Comparison of ENCODE assay signal across 24 cellular contexts in the genomic region with DNA sequence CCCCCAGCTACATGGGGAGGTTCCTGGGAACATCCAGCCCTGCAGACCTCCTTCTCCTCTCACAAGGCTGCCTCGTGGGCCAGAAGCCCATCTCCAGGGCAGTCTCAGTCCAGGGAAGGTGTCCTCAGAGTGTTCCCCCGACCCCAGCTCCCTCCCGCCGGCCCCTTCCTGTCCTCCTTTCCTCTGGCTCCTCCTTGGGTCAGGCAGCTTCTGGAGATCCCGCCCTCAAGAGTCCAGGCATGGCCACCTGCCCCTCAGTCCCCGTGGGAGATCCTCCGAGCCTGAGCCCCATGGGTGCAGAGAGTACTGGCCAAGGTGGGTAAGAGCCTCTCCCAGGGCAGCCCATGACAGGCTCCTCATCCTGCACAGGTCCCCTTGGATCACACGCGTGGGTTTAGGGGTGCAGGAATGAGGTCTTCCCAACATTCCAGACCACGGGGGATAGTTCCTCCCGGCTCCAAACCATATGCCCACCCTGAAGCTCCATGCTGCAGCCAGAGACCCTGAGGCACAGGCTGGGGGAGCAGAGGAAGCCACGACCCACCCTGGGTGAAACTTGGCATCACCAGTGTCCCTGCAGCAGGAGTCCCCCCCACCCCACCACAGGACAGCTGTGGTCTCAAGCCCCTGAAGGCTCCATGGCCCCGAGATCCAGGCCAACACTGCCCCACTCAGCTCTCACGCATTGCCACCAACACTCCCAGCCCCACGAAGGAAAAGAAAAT.
DNase-seq lines count a peak whose midpoint lies in the region; ATAC-seq, FAIRE-seq and TF ChIP-seq lines count a peak whose summit lies in the region.
"Had no signal": no experiment of that assay in that cellular context is flagged by ENCODE, and none has a peak within 500 bp of the region (broad histone marks: within the 10 kb centered on the region; RNA-seq: fewer than 3 reads in every experiment).

No MANE protein-coding gene starts in this region.

- no peak overlapping the region for H3K18ac ChIP-seq in H1 (ENCODE audit: extremely low read depth, low read length)
- H3K18ac ChIP-seq in neuronal stem cell (ENCODE audit: low read length) = peak overlapping the region; percentile 76

- POLR2A ChIA-PET in H1 (lab: Charles Lee; ENCODE audit: partially characterized antibody) = interaction anchor here (0.7 to 1.7 kb wide), 4 partner anchors 12 to 112 kb away, joined by 3 to 4 read pairs (median 4); a partner anchor contains a TSS

- TF ChIP-seq CTCF in H1 (IDR thresholded peaks at IDR 0.05; ENCODE audit: control extremely low read depth in 1 of 3, insufficient read depth in 1 of 3, low read depth in 1 of 3, low read length in 3 of 3) = no peak

- ATAC-seq in Right ventricle myocardium superior (ENCODE audit: poor library complexity) (no peak), HG03439 (IDR thresholded peaks at IDR 0.05; ENCODE audit: unreplicated experiment) (no peak), GM18519 (IDR thresholded peaks at IDR 0.05; ENCODE audit: low FRiP score, unreplicated experiment) (no peak)
- ATAC-seq: A549, HCT116 had no signal

- FAIRE-seq in H1 (lab: Jason Lieb, UNC) = no peak
- FAIRE-seq: A549, HTR-8/SVneo had no signal

- TF ChIP-seq RAD21 in H1 (IDR thresholded peaks at IDR 0.05 in 1 of 2, conservative IDR thresholded peaks at IDR 0.05 in 1 of 2; ENCODE audit: low read depth in 2 of 2, low read length in 2 of 2) = no peak

- no peak overlapping the region for H2BK20ac ChIP-seq in H1 (ENCODE audit: low read length)

- H3K14ac ChIP-seq in H1 (ENCODE audit: insufficient read length) (no peak overlapping the region), neuronal stem cell (ENCODE audit: low read length) (no peak overlapping the region)

- no peak for TF ChIP-seq EP300 in H1 (IDR thresholded peaks at IDR 0.05; ENCODE audit: borderline replicate concordance in 1 of 2, low read depth in 2 of 2, low read length in 2 of 2)

- peaks cover 0 to 4% (median 0%) of the 10 kb centered on the region in 4 experiments; a peak in 2 of 7 replicates for H3K4me1 ChIP-seq in H1 (replicated peaks in 1 of 4; ENCODE audit: control insufficient read depth in 3 of 4, insufficient read depth in 4 of 4, low read length in 3 of 4)
- peaks cover 0 to 3% of the 10 kb centered on the region in 2 donors for H3K4me1 ChIP-seq in neuronal stem cell (ENCODE audit: control insufficient read depth in 2 of 2, insufficient read depth in 1 of 2, low read depth in 1 of 2, low read length in 2 of 2)
- H3K4me1 ChIP-seq: A549, SJCRH30 had no signal

- H2BK12ac ChIP-seq in H1 (ENCODE audit: low read depth, low read length) (no peak overlapping the region), neuronal stem cell (ENCODE audit: low read length) (no peak overlapping the region)

- H3K36me3 ChIP-seq in H1 (ENCODE audit: control insufficient read depth in 2 of 4, insufficient read depth in 4 of 4, low read length in 3 of 4) = no peaks in the 10 kb centered on the region
- no peaks in the 10 kb centered on the region for H3K36me3 ChIP-seq in neuronal stem cell (replicated peaks in 1 of 2; ENCODE audit: control insufficient read depth in 2 of 2, insufficient read depth in 2 of 2, low read length in 2 of 2)
- H3K36me3 ChIP-seq: BE2C, SJCRH30 had no signal

- no peak overlapping the region for H3K27ac ChIP-seq in H1 (ENCODE audit: low read depth, low read length)
- no peak overlapping the region for H3K27ac ChIP-seq in neuronal stem cell (replicated peaks; ENCODE audit: low read length)
- H3K27ac ChIP-seq: A549, GM23248, KMS-11, SJCRH30 had no signal

- no peaks in the 10 kb centered on the region for H3K79me2 ChIP-seq in H1 (ENCODE audit: control insufficient read depth in 1 of 2, insufficient read depth in 2 of 2, low read length in 2 of 2)

- no peak overlapping the region for H2BK15ac ChIP-seq in H1 (ENCODE audit: low read length)
- peak overlapping the region; percentile 56 for H2BK15ac ChIP-seq in neuronal stem cell (ENCODE audit: low read length)

- H3K23ac ChIP-seq in H1 (ENCODE audit: insufficient read length) (no peak overlapping the region), neuronal stem cell (ENCODE audit: low read depth, low read length, poor library complexity) (no peak overlapping the region)

- H2AK5ac ChIP-seq in H1 (ENCODE audit: low read depth, low read length) = no peak overlapping the region
- H2AK5ac ChIP-seq in neuronal stem cell (ENCODE audit: low read depth, low read length) = peak overlapping the region; percentile 88

- H3K9ac ChIP-seq in H1 (replicated peaks in 1 of 4; ENCODE audit: extremely low read depth in 1 of 4, low read depth in 3 of 4, low read length in 3 of 4) = no peak overlapping the region
- no peak overlapping the region for H3K9ac ChIP-seq in neuronal stem cell (ENCODE audit: low read depth, low read length, poor library complexity)
- H3K9ac ChIP-seq: GM23248, KMS-11 had no signal

- CTCF ChIA-PET in H1 (lab: Charles Lee; ENCODE audit: partially characterized antibody) = interaction anchor here (0.6 to 2.1 kb wide), 7 partner anchors 12 to 288 kb away, joined by 3 to 8 read pairs (median 4); no protein-coding TSS in a partner anchor

- no peaks in the 10 kb centered on the region for H3K23me2 ChIP-seq in H1 (ENCODE audit: low read depth, low read length)

- 89% methylated on average over 14 of the region's 15 CpGs; no CpG with 5 or more reads in 1 of the 2 experiments for WGBS in H1 (ENCODE audit: extremely low coverage in 1 of 2, insufficient coverage in 1 of 2, insufficient read length in 1 of 2, insufficient replicate concordance in 2 of 2, low coverage in 1 of 2, low lambda C conversion rate in 2 of 2, missing lambda C conversion rate in 1 of 2), 2 experiments
- no CpG with 5 or more reads among the region's 15 CpGs for WGBS in neuronal stem cell (ENCODE audit: extremely low coverage in 2 of 2, insufficient read length in 2 of 2, insufficient replicate concordance in 1 of 2), 2 donors

- DNase-seq in cardiac septum (ENCODE audit: low spot score) (peak; percentile 73), Right ventricle myocardium superior (no peak), H1 (ENCODE audit: low read depth in 1 of 2, low spot score in 2 of 2) (no peak), neuronal stem cell (ENCODE audit: low spot score) (no peak), epidermal melanocyte (ENCODE audit: insufficient read length, low spot score) (no peak)
- no peak for DNase-seq in stimulated activated CD4-positive, alpha-beta T cell treated with anti-CD3 and anti-CD28 coated beads, Interleukin-4, amount 100 ng/mL, for 1 hour
- DNase-seq: BE2C; CD4-positive, alpha-beta T cell; COR-L47; DMS79; GM23248; IMR-90; NCI-H1105; NCI-H2029 treated with DMSO at 0.1 percent for 48 hours; NCI-H345; NCI-H524; NCI-H82; SJCRH30 had no signal

- H2AFZ ChIP-seq in H1 (ENCODE audit: low read length) (no peak overlapping the region), neuronal stem cell (ENCODE audit: low read length) (no peak overlapping the region)
- H2AFZ ChIP-seq: GM23248 had no signal

- H3K9me3 ChIP-seq in H1 (ENCODE audit: insufficient read depth in 2 of 2, low read depth in 1 of 2, low read length in 1 of 2) (no peaks in the 10 kb centered on the region), neuronal stem cell (replicated peaks in 1 of 2; ENCODE audit: control insufficient read depth in 2 of 2, insufficient read depth in 1 of 2, low read depth in 1 of 2, low read length in 2 of 2) (no peaks in the 10 kb centered on the region)
- H3K9me3 ChIP-seq: A549, BE2C, SJCRH30 had no signal

- H3K27me3 ChIP-seq in H1 (replicated peaks in 1 of 4; ENCODE audit: control insufficient read depth in 3 of 4, extremely low read depth in 1 of 4, insufficient read depth in 3 of 4, low read length in 3 of 4) (peaks cover 0 to 2% (median 0%) of the 10 kb centered on the region in 4 experiments; a peak in 1 of 7 replicates), neuronal stem cell (ENCODE audit: control insufficient read depth in 3 of 3, insufficient read depth in 3 of 3, low read depth in 1 of 3, low read length in 3 of 3) (peaks cover 0 to 27% (median 0%) of the 10 kb centered on the region in 3 experiments)
- H3K27me3 ChIP-seq: BE2C, SJCRH30 had no signal

- H4K91ac ChIP-seq in H1 (replicated peaks; ENCODE audit: insufficient read length, low read length) (no peak overlapping the region), neuronal stem cell (ENCODE audit: low read depth, low read length, poor library complexity) (no peak overlapping the region)

- H3K4ac ChIP-seq in H1 (replicated peaks; ENCODE audit: insufficient read length, low read depth, low read length) = no peak overlapping the region
- H3K4ac ChIP-seq in neuronal stem cell (ENCODE audit: low read length) = no peak overlapping the region

- no peak overlapping the region for H3K4me3 ChIP-seq in H1 (ENCODE audit: extremely low read depth in 1 of 4, insufficient read depth in 2 of 4, low read depth in 3 of 4, low read length in 4 of 4)
- H3K4me3 ChIP-seq in neuronal stem cell (ENCODE audit: low read length in 2 of 2) = no peak overlapping the region
- H3K4me3 ChIP-seq: A549, GM23248, SJCRH30 had no signal

- no peaks in the 10 kb centered on the region for H4K20me1 ChIP-seq in H1 (replicated peaks in 1 of 2; ENCODE audit: control insufficient read depth in 1 of 2, insufficient read depth in 2 of 2, low read length in 2 of 2)

- H2BK5ac ChIP-seq in H1 (ENCODE audit: low read depth, low read length) (no peak overlapping the region), neuronal stem cell (ENCODE audit: low read length) (no peak overlapping the region)

- H2BK120ac ChIP-seq in H1 (replicated peaks; ENCODE audit: low read depth, low read length) (no peak overlapping the region), neuronal stem cell (ENCODE audit: low read depth, low read length) (no peak overlapping the region)

- H4K5ac ChIP-seq in H1 (ENCODE audit: insufficient read length, low read depth, low read length) = no peak overlapping the region

- H4K8ac ChIP-seq in H1 (ENCODE audit: extremely low read depth, insufficient read depth, low read length) (peak overlapping the region; percentile 17; the same call in 1 of the 2 replicates), neuronal stem cell (ENCODE audit: low read depth, low read length) (no peak overlapping the region)

- TF ChIP-seq POLR2A in H1 (IDR thresholded peaks at IDR 0.05; ENCODE audit: control extremely low read depth in 1 of 2, low read depth in 2 of 2, low read length in 2 of 2) = no peak

- intact Hi-C loops in cardiac septum (cut with DNase I) (no loop called here), Right ventricle myocardium superior (cut with DNase I) (no loop called here)

- H3K4me2 ChIP-seq in H1 (ENCODE audit: insufficient read depth in 1 of 2, low read depth in 2 of 2, low read length in 2 of 2) = no peak overlapping the region
- no peak overlapping the region for H3K4me2 ChIP-seq in neuronal stem cell (ENCODE audit: insufficient read depth, low read length, poor library complexity, severe bottlenecking)
- H3K4me2 ChIP-seq: A549, KMS-11 had no signal

- H3K79me1 ChIP-seq in H1 (ENCODE audit: low read depth, low read length) (no peaks in the 10 kb centered on the region), neuronal stem cell (ENCODE audit: low read depth, low read length) (no peaks in the 10 kb centered on the region)

- H3K56ac ChIP-seq in H1 (replicated peaks; ENCODE audit: insufficient read length, low read depth, low read length) = no peak overlapping the region

TF ChIP-seq in H1, 55 proteins besides CTCF, POLR2A, EP300 and RAD21 (continues in another document):
- no peak for TF ChIP-seq CBX8 (IDR thresholded peaks at IDR 0.05; ENCODE audit: borderline replicate concordance, low read depth, low read length)
- TF ChIP-seq ASH2L (IDR thresholded peaks at IDR 0.05; ENCODE audit: low read length) = no peak
